Comparison of ENCODE assay signal across 8 cellular contexts in the genomic region with DNA sequence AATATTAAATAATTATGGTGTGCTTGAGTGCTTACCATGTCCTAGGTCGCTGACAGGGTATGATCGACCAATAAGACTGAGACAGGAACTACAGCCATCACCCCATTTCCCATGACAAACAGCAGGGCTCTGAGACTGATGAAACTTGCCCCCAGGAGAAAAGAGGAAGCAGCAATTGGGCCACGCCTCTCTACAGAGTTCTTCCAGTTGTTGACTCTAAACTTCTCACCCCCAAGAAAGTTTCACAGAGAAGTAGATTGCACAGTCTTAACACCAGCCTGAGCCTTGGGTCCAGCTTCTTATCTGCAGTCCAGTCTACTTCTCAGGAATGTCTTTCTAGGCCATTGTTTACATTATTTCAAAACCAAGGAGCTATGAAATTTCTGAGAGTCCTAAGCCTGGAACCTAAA.
A peak's percentile ranks its signal among the peaks of the same experiment; 100 is the strongest.
DNase-seq lines count a peak whose midpoint lies in the region; ATAC-seq, FAIRE-seq and TF ChIP-seq lines count a peak whose summit lies in the region.

No MANE protein-coding gene starts in this region.

- H3K27me3 Mint-ChIP-seq in naive B cell, result no peaks in the 10 kb centered on the region
- peaks cover 0 to 2% of the 10 kb centered on the region in 2 donors for H3K27me3 Mint-ChIP-seq in CD8-positive, alpha-beta memory T cell

- FAIRE-seq in bronchial epithelial cell (lab: Jason Lieb, UNC), result peak; percentile 83

- ATAC-seq in GM21390 (IDR thresholded peaks at IDR 0.05; ENCODE audit: unreplicated experiment) (peak; percentile 83), naive B cell (ENCODE audit: low read depth in 2 of 2) (peak; percentile 68 to 77)

- DNase-seq in EH (ENCODE audit: low read depth), result peak; percentile 94
- peak; percentile 45 to 90 for DNase-seq in HL-60 (ENCODE audit: low read depth in 1 of 2, low spot score in 1 of 2)
- DNase-seq in bronchial epithelial cell (ENCODE audit: low read depth), result peak; percentile 21
- DNase-seq in naive B cell, result peak; percentile 84
- no peak for DNase-seq in kidney glomerular epithelial cell (lab: John Stamatoyannopoulos, UW)
- no peak for DNase-seq in NCI-H524 (lab: John Stamatoyannopoulos, UW)
- DNase-seq in CD8-positive, alpha-beta memory T cell, result no peak

- H3K9me3 ChIP-seq in CD8-positive, alpha-beta memory T cell (ENCODE audit: low read length), result peaks cover 3% of the 10 kb centered on the region

- H3K27ac Mint-ChIP-seq in naive B cell, result peak overlapping the region; percentile 95 to 99 (median 98)
- no peak overlapping the region for H3K27ac Mint-ChIP-seq in CD8-positive, alpha-beta memory T cell

- CTCF ChIA-PET in CD8-positive, alpha-beta memory T cell (lab: Charles Lee), result no interaction called here

- H3K27ac ChIP-seq in HL-60 (replicated peaks), result peak overlapping the region; percentile 85
- H3K27ac ChIP-seq in CD8-positive, alpha-beta memory T cell (ENCODE audit: low read depth, low read length), result no peak overlapping the region

- no peak for TF ChIP-seq CTCF in HL-60 (IDR thresholded peaks at IDR 0.05; ENCODE audit: insufficient read depth, low read length)
- TF ChIP-seq CTCF in bronchial epithelial cell (IDR thresholded peaks at IDR 0.05; ENCODE audit: insufficient read depth, low read length, severe bottlenecking), result no peak

- POLR2A ChIA-PET in CD8-positive, alpha-beta memory T cell (lab: Charles Lee), result no interaction called here

- H3K4me1 ChIP-seq in CD8-positive, alpha-beta memory T cell (ENCODE audit: insufficient read depth, low read length), result no peaks in the 10 kb centered on the region

- H3K4me3 Mint-ChIP-seq in naive B cell, result peak overlapping the region; percentile 62 to 85 (median 78)
- H3K4me3 Mint-ChIP-seq in CD8-positive, alpha-beta memory T cell, result no peak overlapping the region

- H3K36me3 Mint-ChIP-seq in naive B cell, result peaks cover 8 to 23% of the 10 kb centered on the region in 2 donors
- H3K36me3 Mint-ChIP-seq in CD8-positive, alpha-beta memory T cell, result peaks cover 0 to 8% (median 0%) of the 10 kb centered on the region in 3 donors

- no peaks in the 10 kb centered on the region for H3K36me3 ChIP-seq in bronchial epithelial cell (ENCODE audit: control insufficient read depth, insufficient read depth, low read length)
- H3K36me3 ChIP-seq in CD8-positive, alpha-beta memory T cell (ENCODE audit: insufficient read depth, low read length), result no peaks in the 10 kb centered on the region

- peaks cover 2 to 24% (median 18%) of the 10 kb centered on the region in 7 donors for H3K9me3 Mint-ChIP-seq in naive B cell
- peaks cover 4 to 20% (median 10%) of the 10 kb centered on the region in 5 donors for H3K9me3 Mint-ChIP-seq in CD8-positive, alpha-beta memory T cell

- H3K27me3 ChIP-seq in HL-60 (ENCODE audit: insufficient read depth, poor library complexity, severe bottlenecking) (no peaks in the 10 kb centered on the region), bronchial epithelial cell (ENCODE audit: control insufficient read depth, insufficient read depth, low read length) (no peaks in the 10 kb centered on the region)
- no peaks in the 10 kb centered on the region for H3K27me3 ChIP-seq in CD8-positive, alpha-beta memory T cell (ENCODE audit: insufficient read depth, low read length, poor library complexity, severe bottlenecking)

- H3K4me3 ChIP-seq in HL-60 (replicated peaks; ENCODE audit: insufficient read depth, low read length) (no peak overlapping the region), bronchial epithelial cell (ENCODE audit: low read depth, low read length) (no peak overlapping the region)
- H3K4me3 ChIP-seq in CD8-positive, alpha-beta memory T cell (ENCODE audit: low read length), result no peak overlapping the region

- peaks cover 60 to 88% (median 63%) of the 10 kb centered on the region in 3 donors for H3K4me1 Mint-ChIP-seq in naive B cell
- H3K4me1 Mint-ChIP-seq in CD8-positive, alpha-beta memory T cell, result peaks cover 0 to 10% (median 0%) of the 10 kb centered on the region in 3 donors

Comparison
In these comparisons a context has a peak if more than half of its experiments do, and no peak if none do; other contexts are left out.
1. DNase-seq: peak in EH (single experiment), HL-60 (2 of 2), bronchial epithelial cell (single experiment) and naive B cell (single experiment); none in kidney glomerular epithelial cell (single experiment), NCI-H524 (0 of 2) and CD8-positive, alpha-beta memory T cell (0 of 5).
2. H3K27ac Mint-ChIP-seq: peak in naive B cell (6 of 6); none in CD8-positive, alpha-beta memory T cell (0 of 8).
3. H3K4me3 Mint-ChIP-seq: peak in naive B cell (8 of 8); none in CD8-positive, alpha-beta memory T cell (0 of 7).